ENCODE assay signal across 22 cellular contexts in the genomic region with DNA sequence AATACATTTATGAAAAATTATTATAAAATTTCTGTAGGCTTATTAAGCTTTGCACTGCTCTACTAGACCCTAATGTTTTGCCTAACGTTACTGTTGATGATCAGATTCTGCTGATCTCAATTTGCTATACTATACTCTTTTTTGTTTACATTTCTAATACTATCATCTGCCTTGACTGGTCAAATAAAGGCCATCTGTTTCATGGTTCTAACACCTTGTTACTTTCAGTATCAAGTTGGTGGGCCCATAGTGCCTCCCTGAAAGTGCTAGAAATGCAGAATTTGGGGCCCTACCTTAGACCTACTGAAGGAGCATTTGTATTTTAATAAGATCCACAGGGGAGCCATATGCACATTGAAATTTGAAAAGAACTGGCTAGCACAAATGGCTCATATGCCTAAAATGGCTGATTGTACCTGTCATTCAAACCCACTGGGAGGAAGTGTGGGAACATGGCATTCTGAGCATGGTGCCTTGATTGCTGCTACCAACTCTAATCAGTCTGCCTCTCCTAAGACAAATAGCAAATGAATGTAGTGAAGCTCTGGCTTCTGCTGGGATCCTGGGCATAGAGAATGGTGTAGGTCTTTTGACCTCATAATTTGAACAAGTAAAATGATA.
"Had no signal": no experiment of that assay in that cellular context is flagged by ENCODE, and none has a peak within 500 bp of the region (broad histone marks: within the 10 kb centered on the region; RNA-seq: fewer than 3 reads in every experiment).

No MANE protein-coding gene starts in this region.

- H3K27me3 ChIP-seq: ascending aorta, brain microvascular endothelial cell, foreskin keratinocyte, neutrophil, ovary, right atrium auricular region, thyroid gland had no signal

- H3K4me1 Mint-ChIP-seq: activated CD4-positive, alpha-beta T cell treated with anti-CD3 and anti-CD28 coated beads, Interleukin-2, amount 10 ng/mL, durations not matched to agents 7 days and 5 days; memory B cell had no signal

- H3K36me3 ChIP-seq: ascending aorta, brain microvascular endothelial cell, neutrophil, ovary, prostate gland, right atrium auricular region, thyroid gland had no signal

- H3K27me3 Mint-ChIP-seq: activated CD4-positive, alpha-beta T cell treated with anti-CD3 and anti-CD28 coated beads, Interleukin-2, amount 10 ng/mL, durations not matched to agents 7 days and 5 days; activated CD8-positive, alpha-beta T cell treated with anti-CD3 and anti-CD28 coated beads for 36 hours; memory B cell; stimulated activated naive CD8-positive, alpha-beta T cell treated with anti-CD3 and anti-CD28 coated beads, Interleukin-15, Interleukin-2, amounts not matched to agents 100 ng/mL and 50 ng/mL, for 24 hours had no signal

- H3K9me3 Mint-ChIP-seq: activated CD4-positive, alpha-beta T cell treated with anti-CD3 and anti-CD28 coated beads, Interleukin-2, amount 10 ng/mL, durations not matched to agents 7 days and 5 days; activated CD8-positive, alpha-beta T cell treated with anti-CD3 and anti-CD28 coated beads for 36 hours; activated T-helper 1 cell treated with anti-CD3 and anti-CD28 coated beads, Interleukin-12 subunit alpha, Interleukin-12 subunit beta, Interleukin-2, Interleukin-4 antibody, amounts not matched to agents 30 ng/mL and 10 ng/mL and 1 ng/mL, durations not matched to agents 14 hours and 24 hours and 36 hours; nephron had no signal

- H3K27ac Mint-ChIP-seq: activated CD4-positive, alpha-beta T cell treated with anti-CD3 and anti-CD28 coated beads, Interleukin-2, amount 10 ng/mL, durations not matched to agents 7 days and 5 days; activated CD8-positive, alpha-beta T cell treated with anti-CD3 and anti-CD28 coated beads for 36 hours; activated T-helper 1 cell treated with anti-CD3 and anti-CD28 coated beads, Interleukin-12 subunit alpha, Interleukin-12 subunit beta, Interleukin-2, Interleukin-4 antibody, amounts not matched to agents 30 ng/mL and 10 ng/mL and 1 ng/mL, durations not matched to agents 14 hours and 24 hours and 36 hours; memory B cell; nephron; stimulated activated naive CD8-positive, alpha-beta T cell treated with anti-CD3 and anti-CD28 coated beads, Interleukin-15, Interleukin-2, amounts not matched to agents 100 ng/mL and 50 ng/mL, for 24 hours had no signal

- H3K36me3 Mint-ChIP-seq: memory B cell had no signal

- ATAC-seq: activated CD8-positive, alpha-beta T cell treated with anti-CD3 and anti-CD28 coated beads for 36 hours; foreskin keratinocyte; left colon had no signal

- H3K4me1 ChIP-seq: ascending aorta, prostate gland, right atrium auricular region, thyroid gland had no signal

- DNase-seq: activated CD4-positive, alpha-beta T cell treated with anti-CD3 and anti-CD28 coated beads, Interleukin-2, amount 10 ng/mL, durations not matched to agents 7 days and 5 days; activated CD4-positive, CD25-positive, alpha-beta regulatory T cell treated with anti-CD3 and anti-CD28 coated beads, Interleukin-2, amount 50 U/mL, for 72 hours; activated CD8-positive, alpha-beta T cell treated with anti-CD3 and anti-CD28 coated beads for 36 hours; activated gamma-delta T cell; activated naive CD4-positive, alpha-beta T cell treated with anti-CD3 and anti-CD28 coated beads, Interleukin-2, amount 50 U/mL, for 16 hours; brain microvascular endothelial cell; dermis blood vessel endothelial cell; effector CD8-positive, alpha-beta T cell; foreskin keratinocyte; left colon; ovary; substantia nigra; thyroid gland had no signal

- H3K27ac ChIP-seq: ascending aorta, brain microvascular endothelial cell, foreskin keratinocyte, neutrophil, ovary, prostate gland, right atrium auricular region, thyroid gland, VCaP had no signal

- H3K9me3 ChIP-seq: ascending aorta, neutrophil, ovary, prostate gland, right atrium auricular region, thyroid gland had no signal

- H3K4me3 ChIP-seq: ascending aorta, ovary, prostate gland, right atrium auricular region, thyroid gland had no signal

- H3K4me3 Mint-ChIP-seq: activated CD4-positive, alpha-beta T cell treated with anti-CD3 and anti-CD28 coated beads, Interleukin-2, amount 10 ng/mL, durations not matched to agents 7 days and 5 days; activated CD8-positive, alpha-beta T cell treated with anti-CD3 and anti-CD28 coated beads for 36 hours; activated T-helper 1 cell treated with anti-CD3 and anti-CD28 coated beads, Interleukin-12 subunit alpha, Interleukin-12 subunit beta, Interleukin-2, Interleukin-4 antibody, amounts not matched to agents 30 ng/mL and 10 ng/mL and 1 ng/mL, durations not matched to agents 14 hours and 24 hours and 36 hours; memory B cell; nephron; stimulated activated naive CD8-positive, alpha-beta T cell treated with anti-CD3 and anti-CD28 coated beads, Interleukin-15, Interleukin-2, amounts not matched to agents 100 ng/mL and 50 ng/mL, for 24 hours had no signal
